Comparison of ENCODE assay signal across 17 cellular contexts in the genomic region with DNA sequence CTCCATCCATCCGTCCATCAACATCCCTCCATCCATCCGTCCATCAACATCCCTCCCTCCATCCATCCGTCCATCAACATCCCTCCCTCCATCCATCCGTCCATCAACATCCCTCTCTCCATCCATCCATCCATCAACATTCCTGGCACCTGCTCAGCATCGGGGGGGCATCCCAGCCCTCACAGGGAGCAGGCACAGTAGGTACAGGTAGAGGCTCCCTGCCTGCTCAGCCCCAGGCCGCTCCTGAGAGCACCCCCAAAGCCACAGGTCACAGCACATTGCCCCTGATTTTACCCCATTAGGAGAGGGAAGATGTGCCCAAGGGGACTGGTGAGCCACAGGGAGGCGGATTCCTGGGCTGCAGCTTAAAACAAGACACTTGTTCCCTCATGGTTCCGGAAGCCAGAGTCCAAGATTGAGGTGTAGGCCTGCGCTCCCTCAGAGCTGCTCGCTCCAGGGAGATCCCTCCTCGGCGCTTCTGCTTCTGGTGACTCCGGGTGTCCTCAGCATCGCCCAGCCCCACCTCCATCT. TPM values are rescaled to one million over a fixed set of nuclear protein-coding genes. Genes with fewer than 3 reads are reported as not detected.
A peak's percentile ranks its signal among the peaks of the same experiment; 100 is the strongest.
DNase-seq lines count a peak whose midpoint lies in the region; ATAC-seq lines count a peak whose summit lies in the region.
"Had no signal": no experiment of that assay in that cellular context is flagged by ENCODE, and none has a peak within 500 bp of the region (broad histone marks: within the 10 kb centered on the region; RNA-seq: fewer than 3 reads in every experiment).

No MANE protein-coding gene starts in this region.

- WGBS in trophoblast cell (ENCODE audit: extremely low coverage, insufficient coverage, insufficient read length): over 99% methylated on average over 4 of the region's 14 CpGs

- H4K12ac ChIP-seq in trophoblast cell (ENCODE audit: low read depth, low read length): no peak overlapping the region

- no peaks in the 10 kb centered on the region for H3K9me3 Mint-ChIP-seq in activated T-cell treated with anti-CD3 and anti-CD28 coated beads, Interleukin-2, amount 50 U/mL, for 4 hours
- H3K9me3 Mint-ChIP-seq in CD8-positive, alpha-beta memory T cell: no peaks in the 10 kb centered on the region
- no peaks in the 10 kb centered on the region for H3K9me3 Mint-ChIP-seq in central memory CD8-positive, alpha-beta T cell
- H3K9me3 Mint-ChIP-seq: GM23338 had no signal

- H4K8ac ChIP-seq in trophoblast cell (ENCODE audit: low read depth, low read length): no peak overlapping the region

- no peak overlapping the region for H3K4ac ChIP-seq in trophoblast cell (ENCODE audit: low read depth, low read length)

- CTCF ChIA-PET in CD8-positive, alpha-beta memory T cell (lab: Charles Lee): no interaction called here

- no peaks in the 10 kb centered on the region for H3K36me3 ChIP-seq in CD8-positive, alpha-beta memory T cell (ENCODE audit: insufficient read depth, low read length)
- H3K36me3 ChIP-seq in trophoblast cell (ENCODE audit: control insufficient read depth in 1 of 2, insufficient read depth in 2 of 2, low read length in 2 of 2): no peaks in the 10 kb centered on the region
- H3K36me3 ChIP-seq: breast epithelium, gastrocnemius medialis had no signal

- H2AK5ac ChIP-seq in trophoblast cell (ENCODE audit: low read length): no peak overlapping the region

- no peak overlapping the region for H2AFZ ChIP-seq in trophoblast cell (ENCODE audit: insufficient read depth, low read length, poor library complexity)
- H2AFZ ChIP-seq: GM23338 had no signal

- peak overlapping the region in 2 of 8 donors; percentile 4 to 55 for H3K27ac Mint-ChIP-seq in CD8-positive, alpha-beta memory T cell
- peak overlapping the region; percentile 96 for H3K27ac Mint-ChIP-seq in central memory CD8-positive, alpha-beta T cell (ENCODE audit: low read depth)
- H3K27ac Mint-ChIP-seq: GM23338 had no signal

- no peak overlapping the region for H2BK5ac ChIP-seq in trophoblast cell (ENCODE audit: low read depth, low read length, poor library complexity)

- no peak overlapping the region for H3K18ac ChIP-seq in trophoblast cell (ENCODE audit: low read length)

- H3K27me3 ChIP-seq in CD8-positive, alpha-beta memory T cell (ENCODE audit: insufficient read depth, low read length, poor library complexity, severe bottlenecking): no peaks in the 10 kb centered on the region
- H3K27me3 ChIP-seq in trophoblast cell (ENCODE audit: insufficient read depth, low read length): no peaks in the 10 kb centered on the region

- POLR2A ChIA-PET in CD8-positive, alpha-beta memory T cell (lab: Charles Lee): no interaction called here

- DNase-seq in activated T-cell treated with anti-CD3 and anti-CD28 coated beads, Interleukin-2, amount 50 U/mL, for 4 hours: no peak
- no peak for DNase-seq in activated T-cell treated with anti-CD3 and anti-CD28 coated beads, Interleukin-2, amount 50 U/mL, for 48 hours
- DNase-seq in CD8-positive, alpha-beta memory T cell: no peak
- DNase-seq in central memory CD8-positive, alpha-beta T cell (ENCODE audit: low spot score in 2 of 2): no peak
- DNase-seq in posterior vena cava (ENCODE audit: low spot score): peak; percentile 55
- DNase-seq in activated gamma-delta T cell treated with Interleukin-2 at 50 U/mL for 16 hours: no peak
- DNase-seq in trophoblast cell: no peak
- DNase-seq: Calu3, gastrocnemius medialis, midbrain, NCI-H146, NCI-H226, nucleus accumbens had no signal

- H3K14ac ChIP-seq in trophoblast cell (ENCODE audit: low read length): no peak overlapping the region

- H3K4me1 ChIP-seq in CD8-positive, alpha-beta memory T cell (ENCODE audit: insufficient read depth, low read length): no peaks in the 10 kb centered on the region
- H3K4me1 ChIP-seq in trophoblast cell (ENCODE audit: control insufficient read depth in 1 of 2, insufficient read depth in 2 of 2, low read length in 2 of 2): peaks cover 8 to 9% of the 10 kb centered on the region in 2 experiments
- H3K4me1 ChIP-seq: breast epithelium had no signal

- no peak overlapping the region for H3K4me2 ChIP-seq in trophoblast cell (ENCODE audit: low read length)

- H3K9me3 ChIP-seq in CD8-positive, alpha-beta memory T cell (ENCODE audit: low read length): no peaks in the 10 kb centered on the region
- H3K9me3 ChIP-seq in trophoblast cell (ENCODE audit: insufficient read depth, low read depth, low read length): peaks cover 8% of the 10 kb centered on the region
- H3K9me3 ChIP-seq: breast epithelium, gastrocnemius medialis had no signal

- no peak overlapping the region for H3K4me3 ChIP-seq in CD8-positive, alpha-beta memory T cell (ENCODE audit: low read length)
- H3K4me3 ChIP-seq in trophoblast cell (ENCODE audit: low read depth, low read length): no peak overlapping the region

- H3K36me3 Mint-ChIP-seq in activated T-cell treated with anti-CD3 and anti-CD28 coated beads, Interleukin-2, amount 50 U/mL, for 4 hours (ENCODE audit: insufficient read depth): no peaks in the 10 kb centered on the region
- peaks cover 0 to 3% (median 0%) of the 10 kb centered on the region in 3 donors for H3K36me3 Mint-ChIP-seq in CD8-positive, alpha-beta memory T cell
- peaks cover 8% of the 10 kb centered on the region for H3K36me3 Mint-ChIP-seq in central memory CD8-positive, alpha-beta T cell (ENCODE audit: insufficient read depth)

- H3K27me3 Mint-ChIP-seq in activated T-cell treated with anti-CD3 and anti-CD28 coated beads, Interleukin-2, amount 50 U/mL, for 4 hours (ENCODE audit: low read depth): peaks cover 36% of the 10 kb centered on the region
- peaks cover 8 to 9% of the 10 kb centered on the region in 2 donors for H3K27me3 Mint-ChIP-seq in CD8-positive, alpha-beta memory T cell
- H3K27me3 Mint-ChIP-seq in central memory CD8-positive, alpha-beta T cell: peaks cover 10% of the 10 kb centered on the region

- H4K91ac ChIP-seq in trophoblast cell (ENCODE audit: low read depth, low read length): no peak overlapping the region

- H2BK12ac ChIP-seq in trophoblast cell (ENCODE audit: low read length): no peak overlapping the region

- intact Hi-C loops in posterior vena cava (cut with DNase I): no loop called here

- no peak overlapping the region for H3K9ac ChIP-seq in trophoblast cell (ENCODE audit: low read length)

- no peak overlapping the region for H3K23ac ChIP-seq in trophoblast cell (ENCODE audit: low read length)

- no peak overlapping the region for H3K27ac ChIP-seq in CD8-positive, alpha-beta memory T cell (ENCODE audit: low read depth, low read length)
- no peak overlapping the region for H3K27ac ChIP-seq in trophoblast cell (ENCODE audit: low read depth, low read length)
- H3K27ac ChIP-seq: breast epithelium, gastrocnemius medialis had no signal

- no peak overlapping the region for H2BK120ac ChIP-seq in trophoblast cell (ENCODE audit: insufficient read depth, low read length, poor library complexity)

- H3K4me3 Mint-ChIP-seq in activated T-cell treated with anti-CD3 and anti-CD28 coated beads, Interleukin-2, amount 50 U/mL, for 4 hours: peak overlapping the region; percentile 91
- peak overlapping the region; percentile 48 to 97 (median 62) for H3K4me3 Mint-ChIP-seq in CD8-positive, alpha-beta memory T cell
- H3K4me3 Mint-ChIP-seq in central memory CD8-positive, alpha-beta T cell: peak overlapping the region; percentile 92

- ATAC-seq in activated T-cell treated with anti-CD3 and anti-CD28 coated beads, Interleukin-2, amount 50 U/mL, for 4 hours: no peak
- ATAC-seq in central memory CD8-positive, alpha-beta T cell (replicated peaks; ENCODE audit: extremely low read depth, poor library complexity, severe bottlenecking): no peak
- no peak for ATAC-seq in GM21381 (IDR thresholded peaks at IDR 0.05; ENCODE audit: unreplicated experiment)
- ATAC-seq: gastrocnemius medialis, GM23338 had no signal

- H3K79me1 ChIP-seq in trophoblast cell (ENCODE audit: low read length): no peaks in the 10 kb centered on the region

- peaks cover 29% of the 10 kb centered on the region for H3K4me1 Mint-ChIP-seq in activated T-cell treated with anti-CD3 and anti-CD28 coated beads, Interleukin-2, amount 50 U/mL, for 4 hours (ENCODE audit: low read depth)
- H3K4me1 Mint-ChIP-seq in CD8-positive, alpha-beta memory T cell: peaks cover 14 to 21% (median 16%) of the 10 kb centered on the region in 3 donors
- H3K4me1 Mint-ChIP-seq in central memory CD8-positive, alpha-beta T cell: peaks cover 19% of the 10 kb centered on the region

- no peaks in the 10 kb centered on the region for H3K79me2 ChIP-seq in trophoblast cell (ENCODE audit: control insufficient read depth, insufficient read depth, low read length, poor library complexity)

RNA-seq across cellular contexts. Expression of gene CFAP46, which starts 21.1 kb away (rescaled TPM):
- total RNA-seq in activated T-cell treated with anti-CD3 and anti-CD28 coated beads, Interleukin-2, amount 50 U/mL, for 4 hours: under 1 TPM; 0.22 to 0.53 (median 0.42) TPM
- total RNA-seq in CD8-positive, alpha-beta memory T cell: under 1 TPM in 1 of 2 experiments, not detected in 1; 0.09 TPM
- polyA plus RNA-seq in CD8-positive, alpha-beta memory T cell: not detected
- total RNA-seq in posterior vena cava: under 1 TPM; 0.14 to 0.81 TPM
- polyA plus RNA-seq in trophoblast cell (2013): 0.50 and 0.64 TPM in 2 replicates
- total RNA-seq: Calu3 had no signal
- polyA plus RNA-seq: urinary bladder had no signal
